ENCODE assay signal across 1 cellular context in the genomic region with DNA sequence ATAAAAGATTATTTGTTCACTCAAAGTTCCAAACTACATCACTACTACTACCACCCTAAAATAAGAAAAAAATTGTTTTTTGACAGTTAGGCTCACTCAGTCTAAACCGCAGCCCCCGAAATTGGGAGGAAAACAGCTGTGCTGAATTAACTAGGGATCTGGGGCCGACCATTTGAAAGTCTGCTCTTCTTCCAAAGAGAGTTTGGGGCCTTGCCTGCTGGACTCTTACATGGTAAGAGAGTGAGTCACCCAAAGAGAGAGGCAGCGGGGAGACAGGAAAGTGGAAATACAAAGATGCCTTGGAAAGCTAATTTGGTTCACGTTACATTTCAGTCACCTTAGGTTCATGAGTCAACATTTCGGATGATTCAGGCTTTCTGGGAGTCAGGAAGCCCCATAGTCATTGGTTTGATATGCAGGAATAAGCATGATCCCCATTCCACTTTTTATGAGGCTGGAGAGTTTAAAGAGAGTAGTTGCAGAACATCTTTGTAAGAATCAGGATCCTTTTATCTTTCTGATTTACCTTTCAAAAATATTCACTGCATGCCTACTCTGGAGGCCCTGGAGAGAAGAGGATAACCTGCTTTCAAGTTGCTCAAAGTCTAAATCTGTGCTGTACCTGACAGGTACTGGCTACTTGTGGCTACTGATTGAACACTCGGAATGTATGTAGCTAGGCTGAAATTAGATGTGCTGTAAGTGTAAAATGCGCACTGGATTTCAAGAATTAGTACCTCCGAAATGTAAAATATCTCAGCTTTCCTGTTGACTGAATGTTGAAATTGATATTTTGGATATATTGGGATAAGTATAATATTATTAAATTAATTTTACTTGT.
TF ChIP-seq lines count a peak whose summit lies in the region.

No MANE protein-coding gene starts in this region.

TF ChIP-seq in WTC11, 78 proteins besides CTCF, POLR2A, EP300 and RAD21 (continued from another document):
- TF ChIP-seq ARID4B (CRISPR knock-in tag; IDR thresholded peaks at IDR 0.05; ENCODE audit: borderline replicate concordance) (no peak), FOXP4 (CRISPR knock-in tag; IDR thresholded peaks at IDR 0.05) (no peak), ELF4 (CRISPR knock-in tag; IDR thresholded peaks at IDR 0.05; ENCODE audit: low read depth) (no peak), ZNF263 (CRISPR knock-in tag; IDR thresholded peaks at IDR 0.05; ENCODE audit: low read depth) (no peak), ZBTB21 (CRISPR knock-in tag; IDR thresholded peaks at IDR 0.05; ENCODE audit: borderline replicate concordance) (no peak), E2F4 (CRISPR knock-in tag; IDR thresholded peaks at IDR 0.05; ENCODE audit: borderline replicate concordance, low read depth) (no peak), HMGXB4 (CRISPR knock-in tag; IDR thresholded peaks at IDR 0.05) (no peak)
